In the genomic region with DNA sequence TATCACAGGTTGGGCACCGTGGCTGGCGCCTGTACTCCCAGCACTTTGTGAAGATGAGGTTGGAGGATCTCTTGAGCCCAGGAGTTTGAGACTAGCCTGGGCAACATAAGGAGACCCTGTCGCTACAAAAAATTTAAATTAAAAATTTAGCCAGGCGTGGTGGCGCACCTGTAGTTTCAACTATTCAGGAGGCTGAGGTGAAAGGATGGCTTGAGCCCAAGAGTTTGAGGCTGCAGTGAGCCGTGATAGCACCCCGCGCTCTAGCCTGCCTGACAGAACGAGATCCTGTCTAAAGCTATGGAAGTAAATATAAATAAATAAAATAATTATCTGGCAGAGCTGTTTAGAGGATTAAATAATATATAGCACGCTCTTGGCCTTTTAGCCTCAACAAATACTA, we compare ENCODE assay signal across 9 cellular contexts. TPM values are rescaled to one million over a fixed set of nuclear protein-coding genes. Genes with fewer than 3 reads are reported as not detected.
DNase-seq lines count a peak whose midpoint lies in the region; ATAC-seq and TF ChIP-seq lines count a peak whose summit lies in the region.
"Had no signal": no experiment of that assay in that cellular context is flagged by ENCODE, and none has a peak within 500 bp of the region (broad histone marks: within the 10 kb centered on the region; RNA-seq: fewer than 3 reads in every experiment).

No MANE protein-coding gene starts in this region.

- TF ChIP-seq POLR2A in right lobe of liver (IDR thresholded peaks at IDR 0.05) (no peak), gastrocnemius medialis (IDR thresholded peaks at IDR 0.05) (no peak)

- H3K4me3 Mint-ChIP-seq in CD4-positive, alpha-beta T cell: peak overlapping the region; percentile 78
- H3K4me3 Mint-ChIP-seq in IgD-negative memory B cell (peak overlapping the region; percentile 40 to 82 (median 61)), nephron (peak overlapping the region; percentile 76 to 81 (median 78))

- in situ Hi-C loops in mammary epithelial cell (cut with MboI; ENCODE audit: low sequenced_read_pairs in 2 of 2): loop anchor here in 1 of 2 donors (10.0 kb wide), 1 partner anchor 377 kb away; no protein-coding TSS in a partner anchor
- in situ Hi-C loops in gastrocnemius medialis (cut with MboI; ENCODE audit: low sequenced_read_pairs in 4 of 4): loop anchor here (5.0 to 25.0 kb wide), 3 partner anchors 185 to 380 kb away; no protein-coding TSS in a partner anchor

- H3K36me3 ChIP-seq in mammary epithelial cell (ENCODE audit: insufficient read depth, low read length) (no peaks in the 10 kb centered on the region), right lobe of liver (no peaks in the 10 kb centered on the region), gastrocnemius medialis (no peaks in the 10 kb centered on the region)
- H3K36me3 ChIP-seq: brain microvascular endothelial cell had no signal

- H3K36me3 Mint-ChIP-seq in CD4-positive, alpha-beta T cell (ENCODE audit: low read depth): peaks cover 4% of the 10 kb centered on the region
- H3K36me3 Mint-ChIP-seq in IgD-negative memory B cell (peaks cover 2% of the 10 kb centered on the region), nephron (ENCODE audit: low read depth) (no peaks in the 10 kb centered on the region)

- no peak overlapping the region for H3K27ac ChIP-seq in CD4-positive, alpha-beta T cell (ENCODE audit: low read depth, low read length)
- H3K27ac ChIP-seq in mammary epithelial cell (ENCODE audit: insufficient read depth, low read depth, low read length) (no peak overlapping the region), right lobe of liver (no peak overlapping the region), gastrocnemius medialis (no peak overlapping the region)

- no peak overlapping the region for H3K4me2 ChIP-seq in mammary epithelial cell (ENCODE audit: insufficient read depth, low read depth, low read length)

- WGBS in mammary epithelial cell (ENCODE audit: low coverage, missing lambda C conversion rate): 74% methylated on average over 9 of the region's 10 CpGs
- 76% methylated on average over 10 of the region's 10 CpGs for WGBS in right lobe of liver (ENCODE audit: insufficient coverage, low coverage, low lambda C conversion rate, missing lambda C conversion rate)

- no peaks in the 10 kb centered on the region for H3K9me3 Mint-ChIP-seq in CD4-positive, alpha-beta T cell
- H3K9me3 Mint-ChIP-seq in IgD-negative memory B cell: no peaks in the 10 kb centered on the region
- no peaks in the 10 kb centered on the region for H3K9me3 Mint-ChIP-seq in nephron

- POLR2A ChIA-PET in CD4-positive, alpha-beta T cell (lab: Charles Lee): interaction anchor here (1.3 to 4.8 kb wide), 2 partner anchors 96 to 383 kb away, joined by 4 to 53 read pairs; no protein-coding TSS in a partner anchor

- H3K9me3 ChIP-seq in CD4-positive, alpha-beta T cell (ENCODE audit: control insufficient read depth, low read length): no peaks in the 10 kb centered on the region
- H3K9me3 ChIP-seq in mammary epithelial cell (replicated peaks; ENCODE audit: insufficient read depth, low read length): no peaks in the 10 kb centered on the region
- no peaks in the 10 kb centered on the region for H3K9me3 ChIP-seq in right lobe of liver
- no peaks in the 10 kb centered on the region for H3K9me3 ChIP-seq in gastrocnemius medialis

- no peak overlapping the region for H3K9ac ChIP-seq in mammary epithelial cell (ENCODE audit: insufficient read depth, low read length)

- DNase-seq in CD4-positive, alpha-beta T cell: no peak
- DNase-seq in mammary epithelial cell: no peak
- DNase-seq in right lobe of liver: no peak
- no peak for DNase-seq in gastrocnemius medialis

- H3K4me1 ChIP-seq in mammary epithelial cell (ENCODE audit: insufficient read depth, low read length) (peaks cover 42% of the 10 kb centered on the region), right lobe of liver (peaks cover 0 to 19% (median 0%) of the 10 kb centered on the region in 4 donors), gastrocnemius medialis (peaks cover 4 to 7% of the 10 kb centered on the region in 2 donors)

- H3K4me1 Mint-ChIP-seq in CD4-positive, alpha-beta T cell (ENCODE audit: low read depth): peaks cover 40% of the 10 kb centered on the region
- H3K4me1 Mint-ChIP-seq in IgD-negative memory B cell: peaks cover 0 to 9% (median 0%) of the 10 kb centered on the region in 3 donors
- peaks cover 23% of the 10 kb centered on the region for H3K4me1 Mint-ChIP-seq in nephron

- peaks cover 3% of the 10 kb centered on the region for H4K20me1 ChIP-seq in mammary epithelial cell (ENCODE audit: insufficient read depth, low read length)

- CTCF ChIA-PET in CD4-positive, alpha-beta T cell (lab: Charles Lee): interaction anchor here (2.8 kb wide), 1 partner anchor 383 kb away, joined by 15 read pairs; no protein-coding TSS in a partner anchor
- CTCF ChIA-PET in mammary epithelial cell (lab: Charles Lee; ENCODE audit: low non-redundant PET): interaction anchor here (0.6 to 1.1 kb wide), 3 partner anchors 265 to 364 kb away, joined by 5 to 7 read pairs (median 7); no protein-coding TSS in a partner anchor

- H3K79me2 ChIP-seq in mammary epithelial cell (ENCODE audit: insufficient read depth, low read length): no peaks in the 10 kb centered on the region

- dilution Hi-C loops in mammary epithelial cell (cut with HindIII; ENCODE audit: low sequenced_read_pairs): no loop called here

- H3K27me3 Mint-ChIP-seq in CD4-positive, alpha-beta T cell: peaks cover 4% of the 10 kb centered on the region
- H3K27me3 Mint-ChIP-seq in IgD-negative memory B cell: peaks cover 37% of the 10 kb centered on the region
- peaks cover 44% of the 10 kb centered on the region for H3K27me3 Mint-ChIP-seq in nephron (ENCODE audit: low read depth)

- no peak for TF ChIP-seq CTCF in CD4-positive, alpha-beta T cell (IDR thresholded peaks at IDR 0.05)
- TF ChIP-seq CTCF in mammary epithelial cell (conservative IDR thresholded peaks at IDR 0.05 in 1 of 2, IDR thresholded peaks at IDR 0.05 in 1 of 2; ENCODE audit: extremely low read depth in 1 of 2, insufficient read depth in 1 of 2, low read depth in 1 of 2, low read length in 2 of 2) (no peak), nephron (IDR thresholded peaks at IDR 0.05; ENCODE audit: unreplicated experiment in 3 of 3) (no peak), right lobe of liver (IDR thresholded peaks at IDR 0.05) (no peak), gastrocnemius medialis (IDR thresholded peaks at IDR 0.05 in 4 of 5, conservative IDR thresholded peaks at IDR 0.05 in 1 of 5) (no peak)

- peak overlapping the region; percentile 80 for H2AFZ ChIP-seq in mammary epithelial cell (ENCODE audit: low read depth, low read length)

- H3K27me3 ChIP-seq in CD4-positive, alpha-beta T cell (ENCODE audit: control insufficient read depth, insufficient read depth, low read length): peaks cover 4% of the 10 kb centered on the region
- H3K27me3 ChIP-seq in mammary epithelial cell (ENCODE audit: insufficient read depth, low read length) (peaks cover 11% of the 10 kb centered on the region), right lobe of liver (peaks cover 0 to 10% of the 10 kb centered on the region in 2 donors), gastrocnemius medialis (no peaks in the 10 kb centered on the region)

- H3K4me3 ChIP-seq in mammary epithelial cell (replicated peaks in 1 of 3; ENCODE audit: insufficient read depth in 1 of 3, low read depth in 2 of 3, low read length in 3 of 3): no peak overlapping the region
- H3K4me3 ChIP-seq in right lobe of liver: no peak overlapping the region
- H3K4me3 ChIP-seq in gastrocnemius medialis: peak overlapping the region in 1 of 4 donors; percentile 64

- no peak for ATAC-seq in CD4-positive, alpha-beta T cell (ENCODE audit: poor library complexity)
- ATAC-seq in right lobe of liver (no peak), gastrocnemius medialis (no peak), HG03565 (IDR thresholded peaks at IDR 0.05; ENCODE audit: unreplicated experiment) (no peak), HG02588 (IDR thresholded peaks at IDR 0.05; ENCODE audit: unreplicated experiment) (no peak)

- intact Hi-C loops in CD4-positive, alpha-beta T cell (cut with DNase I, micrococcal nuclease): loop anchor here (1.0 to 10.0 kb wide), 5 partner anchors 95 to 383 kb away; a partner anchor contains a TSS
- intact Hi-C loops in mammary epithelial cell (cut with micrococcal nuclease): loop anchor here (5.0 to 10.0 kb wide), 7 partner anchors 130 to 775 kb away; a partner anchor contains a TSS
- intact Hi-C loops in right lobe of liver (cut with DNase I): loop anchor here in 1 of 2 donors (5.0 kb wide), 1 partner anchor 385 kb away; no protein-coding TSS in a partner anchor
- intact Hi-C loops in gastrocnemius medialis (cut with DNase I; ENCODE audit: low total_unique reads): loop anchor here (5.0 kb wide), 1 partner anchor 50 kb away; no protein-coding TSS in a partner anchor

- peak overlapping the region; percentile 57 for H3K27ac Mint-ChIP-seq in CD4-positive, alpha-beta T cell
- no peak overlapping the region for H3K27ac Mint-ChIP-seq in IgD-negative memory B cell
- H3K27ac Mint-ChIP-seq in nephron: no peak overlapping the region

- BruUV-seq in mammary epithelial cell (replicated peaks; lab: Mats Ljungman, UMichigan): no TSS peak

RNA-seq across cellular contexts. Expression of a gene that starts 1.4 kb away (rescaled TPM):
- 1 to 10 TPM; 5.2 to 5.9 TPM for total RNA-seq in CD4-positive, alpha-beta T cell
- polyA plus RNA-seq in IgD-negative memory B cell (not detected), mammary epithelial cell (0.20 TPM)
- total RNA-seq in mammary epithelial cell (1 to 10 TPM in 1 of 2 donors, under 1 TPM in 1; 0.33 to 2.0 TPM), right lobe of liver (1 to 10 TPM in 4 of 6 experiments, under 1 TPM in 2; 0.68 to 1.6 (median 1.2) TPM), gastrocnemius medialis (1 to 10 TPM; 2.8 to 5.7 (median 3.0) TPM)
- polyA minus RNA-seq in mammary epithelial cell: not detected
